ENCODE assay signal across 8 cellular contexts in the genomic region with DNA sequence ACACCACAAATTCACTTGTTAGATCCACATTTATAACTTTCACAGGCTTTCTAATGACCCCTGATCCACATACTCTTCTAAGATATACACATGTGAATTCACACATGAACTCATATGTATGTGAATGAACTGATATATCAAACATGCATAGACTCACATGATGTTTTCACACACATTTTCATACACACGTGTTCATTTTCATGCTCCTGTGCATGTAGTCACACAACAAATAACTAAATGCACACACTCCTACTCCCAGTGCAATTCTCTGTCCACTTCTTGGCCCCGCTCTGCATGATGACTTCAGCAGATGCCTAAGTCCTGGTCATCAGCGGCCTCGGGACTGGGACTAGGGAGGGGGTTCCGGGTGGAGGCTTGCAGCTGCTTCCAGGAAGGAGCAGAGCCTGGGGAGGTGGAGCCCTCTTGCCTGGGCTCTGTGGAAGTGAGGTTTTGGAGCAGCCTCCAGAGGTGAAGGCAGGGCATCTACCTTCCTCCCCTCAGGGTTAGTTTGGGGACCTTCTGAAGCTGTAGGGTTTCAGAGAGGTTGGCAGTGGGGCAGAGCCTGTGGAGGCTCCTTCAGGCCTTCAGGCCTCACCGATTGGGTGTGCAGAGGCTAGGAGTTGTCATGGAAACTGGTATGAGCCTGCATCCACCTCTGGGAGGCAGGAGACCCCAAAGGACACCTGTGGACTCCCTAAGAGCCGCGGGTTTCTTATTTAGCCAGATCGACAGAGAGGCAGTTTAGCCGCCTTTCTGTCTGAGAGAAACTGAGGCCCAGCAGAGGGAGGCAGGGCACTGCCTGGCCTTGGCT. TPM values are rescaled to one million over a fixed set of nuclear protein-coding genes. Genes with fewer than 3 reads are reported as not detected.
DNase-seq lines count a peak whose midpoint lies in the region; FAIRE-seq and TF ChIP-seq lines count a peak whose summit lies in the region.

No MANE protein-coding gene starts in this region.

- CTCF ChIA-PET in activated CD4-positive, alpha-beta memory T cell treated with anti-CD3 and anti-CD28 coated beads, Interleukin-2, amount 10 ng/mL, durations not matched to agents 7 days and 5 days (lab: Charles Lee) = interaction anchor here (1.3 to 17.1 kb wide), 2 partner anchors 15 to 30 kb away, joined by 3 to 186 read pairs; no protein-coding TSS in a partner anchor

- FAIRE-seq in GM12891 (lab: Jason Lieb, UNC) (peak; percentile 77), frontal cortex (lab: Jason Lieb, UNC) (no peak)

- POLR2A ChIA-PET in activated CD4-positive, alpha-beta memory T cell treated with anti-CD3 and anti-CD28 coated beads, Interleukin-2, amount 10 ng/mL, durations not matched to agents 7 days and 5 days (lab: Charles Lee) = interaction anchor here (0.7 to 1.0 kb wide), 2 partner anchors 11 to 24 kb away, joined by 3 read pairs; no protein-coding TSS in a partner anchor

- H3K27ac Mint-ChIP-seq in activated CD4-positive, alpha-beta memory T cell treated with anti-CD3 and anti-CD28 coated beads, Interleukin-2, amount 10 ng/mL, durations not matched to agents 7 days and 5 days = no peak overlapping the region

- H3K27me3 Mint-ChIP-seq in activated CD4-positive, alpha-beta memory T cell treated with anti-CD3 and anti-CD28 coated beads, Interleukin-2, amount 10 ng/mL, durations not matched to agents 7 days and 5 days = peaks cover 3% of the 10 kb centered on the region

- H3K9me3 Mint-ChIP-seq in activated CD4-positive, alpha-beta memory T cell treated with anti-CD3 and anti-CD28 coated beads, Interleukin-2, amount 10 ng/mL, durations not matched to agents 7 days and 5 days = no peaks in the 10 kb centered on the region

- H3K36me3 Mint-ChIP-seq in activated CD4-positive, alpha-beta memory T cell treated with anti-CD3 and anti-CD28 coated beads, Interleukin-2, amount 10 ng/mL, durations not matched to agents 7 days and 5 days (ENCODE audit: low read depth) = no peaks in the 10 kb centered on the region

- no peak for TF ChIP-seq POLR2A in GM12891 (IDR thresholded peaks at IDR 0.05; ENCODE audit: low read depth, low read length)

- H3K4me1 Mint-ChIP-seq in activated CD4-positive, alpha-beta memory T cell treated with anti-CD3 and anti-CD28 coated beads, Interleukin-2, amount 10 ng/mL, durations not matched to agents 7 days and 5 days = peaks cover 21% of the 10 kb centered on the region

- DNase-seq in GM12891 (ENCODE audit: insufficient read length, low spot score) = no peak
- no peak for DNase-seq in activated CD4-positive, alpha-beta memory T cell treated with anti-CD3 and anti-CD28 coated beads, Interleukin-2, amount 10 ng/mL, durations not matched to agents 7 days and 5 days
- peak; percentile 69 to 80 for DNase-seq in frontal cortex (ENCODE audit: low spot score in 2 of 2)
- peak; percentile 76 for DNase-seq in non-pigmented ciliary epithelial cell (ENCODE audit: low read depth)
- DNase-seq in AML-193 (lab: John Stamatoyannopoulos, UW) = no peak
- DNase-seq in SW480 (ENCODE audit: low spot score) = no peak
- no peak for DNase-seq in NCI-H526 (lab: John Stamatoyannopoulos, UW)
- no peak for DNase-seq in DMS153 treated with DMSO at 0.1 percent for 48 hours (lab: John Stamatoyannopoulos, UW; ENCODE audit: unreplicated experiment)

- peak overlapping the region; percentile 43 for H3K4me3 Mint-ChIP-seq in activated CD4-positive, alpha-beta memory T cell treated with anti-CD3 and anti-CD28 coated beads, Interleukin-2, amount 10 ng/mL, durations not matched to agents 7 days and 5 days

TF ChIP-seq in GM12891, 5 proteins besides CTCF, POLR2A, EP300 and RAD21:
- TF ChIP-seq SPI1 (IDR thresholded peaks at IDR 0.05; ENCODE audit: low read depth, low read length) (no peak), TAF1 (IDR thresholded peaks at IDR 0.05; ENCODE audit: low read depth, low read length) (no peak), PAX5 (IDR thresholded peaks at IDR 0.05; ENCODE audit: insufficient read depth, low read length, severe bottlenecking) (no peak), POLR2AphosphoS5 (IDR thresholded peaks at IDR 0.05; ENCODE audit: low read depth, low read length) (no peak), POU2F2 (IDR thresholded peaks at IDR 0.05; ENCODE audit: low read depth, low read length) (no peak)

RNA-seq across cellular contexts. Expression of gene LZTS2, which starts 1.8 kb away (rescaled TPM):
- polyA plus RNA-seq in GM12891 (2012; ENCODE audit: low read depth, missing spikeins) = 14.1 TPM
- total RNA-seq in activated CD4-positive, alpha-beta memory T cell treated with anti-CD3 and anti-CD28 coated beads, Interleukin-2, amount 10 ng/mL, durations not matched to agents 7 days and 5 days = 10 to 100 TPM; 17.3 to 18.5 TPM
- total RNA-seq in frontal cortex = 15.5 TPM

RNA-seq across cellular contexts. Expression of gene TWNK, which starts 14.1 kb away (rescaled TPM):
- polyA plus RNA-seq in GM12891 (2012; ENCODE audit: low read depth, missing spikeins) = 15.0 TPM
- total RNA-seq in activated CD4-positive, alpha-beta memory T cell treated with anti-CD3 and anti-CD28 coated beads, Interleukin-2, amount 10 ng/mL, durations not matched to agents 7 days and 5 days = 1 to 10 TPM; 6.4 to 7.1 TPM
- total RNA-seq in frontal cortex = 6.5 TPM

RNA-seq across cellular contexts. Expression of gene MRPL43, which starts 14.1 kb away (rescaled TPM):
- 57.3 TPM for polyA plus RNA-seq in GM12891 (2012; ENCODE audit: low read depth, missing spikeins)
- 10 to 100 TPM; 47.8 to 49.3 TPM for total RNA-seq in activated CD4-positive, alpha-beta memory T cell treated with anti-CD3 and anti-CD28 coated beads, Interleukin-2, amount 10 ng/mL, durations not matched to agents 7 days and 5 days
- 35.5 TPM for total RNA-seq in frontal cortex

RNA-seq across cellular contexts. Expression of gene PDZD7, which starts 29.5 kb away (rescaled TPM):
- polyA plus RNA-seq in GM12891 (2012; ENCODE audit: low read depth, missing spikeins) = 0.03 TPM
- 1 to 10 TPM; 1.1 to 1.9 TPM for total RNA-seq in activated CD4-positive, alpha-beta memory T cell treated with anti-CD3 and anti-CD28 coated beads, Interleukin-2, amount 10 ng/mL, durations not matched to agents 7 days and 5 days
- total RNA-seq in frontal cortex = 10.2 TPM

RNA-seq across cellular contexts. Expression of gene SFXN3, which starts 29.6 kb away (rescaled TPM):
- 0.46 TPM for polyA plus RNA-seq in GM12891 (2012; ENCODE audit: low read depth, missing spikeins)
- 10 to 100 TPM; 91.4 to 95.0 TPM for total RNA-seq in activated CD4-positive, alpha-beta memory T cell treated with anti-CD3 and anti-CD28 coated beads, Interleukin-2, amount 10 ng/mL, durations not matched to agents 7 days and 5 days
- total RNA-seq in frontal cortex = 45.7 TPM

Comparison
In these comparisons a context has a peak if more than half of its experiments do, and no peak if none do; other contexts are left out.
1. DNase-seq: peak in frontal cortex (2 of 2) and non-pigmented ciliary epithelial cell (single experiment); none in GM12891 (single experiment), activated CD4-positive, alpha-beta memory T cell treated with anti-CD3 and anti-CD28 coated beads, Interleukin-2, amount 10 ng/mL, durations not matched to agents 7 days and 5 days (single experiment), AML-193 (0 of 2), SW480 (single experiment), NCI-H526 (0 of 2) and DMS153 treated with DMSO at 0.1 percent for 48 hours (single experiment).